16 cellular contexts compared by ENCODE assay signal in genomic region chr11:128643661-128644060, GRCh38. TPM values are rescaled to one million over a fixed set of nuclear protein-coding genes. Genes with fewer than 3 reads are reported as not detected.
A peak's percentile ranks its signal among the peaks of the same experiment; 100 is the strongest.
DNase-seq lines count a peak whose midpoint lies in the region; FAIRE-seq and TF ChIP-seq lines count a peak whose summit lies in the region.
"Had no signal": no experiment of that assay in that cellular context is flagged by ENCODE, and none has a peak within 500 bp of the region (broad histone marks: within the 10 kb centered on the region; RNA-seq: fewer than 3 reads in every experiment).

No MANE protein-coding gene starts in this region.

- H3K4me3 ChIP-seq in BLaER1 (no peak overlapping the region), endodermal cell (ENCODE audit: low read length) (no peak overlapping the region), testis (no peak overlapping the region), right atrium auricular region (no peak overlapping the region), A673 (ENCODE audit: low read depth, low read length, poor library complexity, severe bottlenecking) (no peak overlapping the region)
- H3K4me3 ChIP-seq: gastrocnemius medialis, mucosa of descending colon, suprapubic skin had no signal

- 81 to 94% methylated on average over 3 to 8 of the region's 8 CpGs for WGBS in endodermal cell (ENCODE audit: insufficient coverage in 1 of 2, insufficient read length in 1 of 2), 2 experiments
- WGBS in testis, 2 donors, result 89 to 96% methylated on average over 8 of the region's 8 CpGs

- no peaks in the 10 kb centered on the region for H4K20me1 ChIP-seq in BLaER1

- no peaks in the 10 kb centered on the region for H3K36me3 ChIP-seq in BLaER1
- no peaks in the 10 kb centered on the region for H3K36me3 ChIP-seq in endodermal cell (ENCODE audit: control insufficient read depth, insufficient read depth, low read length)
- no peaks in the 10 kb centered on the region for H3K36me3 ChIP-seq in testis (ENCODE audit: low read depth, missing control alignments)
- H3K36me3 ChIP-seq in right atrium auricular region, result no peaks in the 10 kb centered on the region
- no peaks in the 10 kb centered on the region for H3K36me3 ChIP-seq in A673 (ENCODE audit: insufficient read depth, low read length, poor library complexity, severe bottlenecking)
- H3K36me3 ChIP-seq: gastrocnemius medialis, suprapubic skin had no signal

- H3K4me3 Mint-ChIP-seq in endodermal cell, result no peak overlapping the region

- H3K27me3 ChIP-seq in BLaER1, result no peaks in the 10 kb centered on the region
- H3K27me3 ChIP-seq in endodermal cell (ENCODE audit: control insufficient read depth, insufficient read depth, low read length, poor library complexity, severe bottlenecking), result peaks cover 10% of the 10 kb centered on the region
- H3K27me3 ChIP-seq in testis, result no peaks in the 10 kb centered on the region
- H3K27me3 ChIP-seq in right atrium auricular region, result no peaks in the 10 kb centered on the region
- H3K27me3 ChIP-seq in A673 (replicated peaks; ENCODE audit: insufficient read depth, low read depth, low read length, poor library complexity), result peaks cover 53% of the 10 kb centered on the region
- H3K27me3 ChIP-seq: gastrocnemius medialis had no signal

- H3K9me3 Mint-ChIP-seq in endodermal cell, result no peaks in the 10 kb centered on the region

- intact Hi-C loops in testis (cut with DNase I; ENCODE audit: low total_unique reads), result no loop called here
- intact Hi-C loops in posterior vena cava (cut with DNase I), result no loop called here
- intact Hi-C loops in A673 (cut with micrococcal nuclease; ENCODE audit: unreplicated experiment), result no loop called here

- peak; percentile 42 for FAIRE-seq in GM12892 (lab: Jason Lieb, UNC)

- TF ChIP-seq CTCF in endodermal cell (conservative IDR thresholded peaks at IDR 0.05) (peak; percentile 64), testis (IDR thresholded peaks at IDR 0.05) (no peak), right atrium auricular region (IDR thresholded peaks at IDR 0.05) (no peak), A673 (conservative IDR thresholded peaks at IDR 0.05; ENCODE audit: low read depth, low read length) (no peak)

- H3K4me2 ChIP-seq in BLaER1, result 0 out of 2 replicates have a peak overlapping the region, but pooled peaks have one; percentile 42

- CTCF ChIA-PET in A673 (lab: Charles Lee), result no interaction called here

- no peak overlapping the region for H3K27ac Mint-ChIP-seq in endodermal cell

- no peaks in the 10 kb centered on the region for H3K36me3 Mint-ChIP-seq in endodermal cell (ENCODE audit: low read depth)

- H3K27ac ChIP-seq in BLaER1 (no peak overlapping the region), endodermal cell (ENCODE audit: low read depth, low read length) (no peak overlapping the region), testis (no peak overlapping the region), right atrium auricular region (no peak overlapping the region), A673 (ENCODE audit: low read depth, low read length, poor library complexity, severe bottlenecking) (no peak overlapping the region)
- H3K27ac ChIP-seq: gastrocnemius medialis, suprapubic skin had no signal

- no peak overlapping the region for H3K9ac ChIP-seq in BLaER1
- H3K9ac ChIP-seq in endodermal cell (ENCODE audit: extremely low read depth, low read length, poor library complexity, severe bottlenecking), result no peak overlapping the region

- peaks cover 35% of the 10 kb centered on the region for H3K4me1 ChIP-seq in BLaER1
- H3K4me1 ChIP-seq in endodermal cell (ENCODE audit: control insufficient read depth, insufficient read depth, low read length), result no peaks in the 10 kb centered on the region
- H3K4me1 ChIP-seq in testis, result no peaks in the 10 kb centered on the region
- H3K4me1 ChIP-seq in right atrium auricular region, result no peaks in the 10 kb centered on the region
- no peaks in the 10 kb centered on the region for H3K4me1 ChIP-seq in A673 (ENCODE audit: insufficient read depth, low read length, poor library complexity, severe bottlenecking)
- H3K4me1 ChIP-seq: gastrocnemius medialis, suprapubic skin had no signal

- peaks cover 25% of the 10 kb centered on the region for H3K9me3 ChIP-seq in BLaER1
- no peaks in the 10 kb centered on the region for H3K9me3 ChIP-seq in endodermal cell (ENCODE audit: control insufficient read depth, low read length)
- H3K9me3 ChIP-seq in testis, result no peaks in the 10 kb centered on the region
- peaks cover 0 to 6% of the 10 kb centered on the region in 2 donors for H3K9me3 ChIP-seq in right atrium auricular region
- no peaks in the 10 kb centered on the region for H3K9me3 ChIP-seq in A673 (ENCODE audit: low read depth, low read length, poor library complexity, severe bottlenecking)
- H3K9me3 ChIP-seq: gastrocnemius medialis, mucosa of descending colon, suprapubic skin had no signal

- H3K27me3 Mint-ChIP-seq in endodermal cell (ENCODE audit: insufficient read depth), result peaks cover 11% of the 10 kb centered on the region

- no TSS peak for BruUV-seq in A673 (replicated peaks; lab: Mats Ljungman, UMichigan)

- POLR2A ChIA-PET in A673 (lab: Charles Lee; ENCODE audit: low non-redundant PET), result no interaction called here

- DNase-seq in GM12892 (ENCODE audit: insufficient read length), result no peak
- DNase-seq in RPMI8226, result peak; percentile 20
- DNase-seq in endodermal cell, result peak; percentile 73
- no peak for DNase-seq in testis
- DNase-seq in right atrium auricular region (ENCODE audit: low spot score), result no peak
- DNase-seq in posterior vena cava (ENCODE audit: low spot score), result no peak
- no peak for DNase-seq in A673 (ENCODE audit: low spot score)
- DNase-seq: activated CD4-positive, CD25-positive, alpha-beta regulatory T cell treated with anti-CD3 and anti-CD28 coated beads, Interleukin-2, amount 50 U/mL, for 72 hours; cortex of kidney; gastrocnemius medialis; mucosa of descending colon; NCI-H1694; NCI-H345; NK-92 treated with Interleukin-12 subunit alpha and Interleukin-12 subunit beta, amount 100 ng/mL, for 24 hours had no signal

- TF ChIP-seq POLR2A in GM12892 (IDR thresholded peaks at IDR 0.05; ENCODE audit: low read depth, low read length), result no peak
- TF ChIP-seq POLR2A in testis (IDR thresholded peaks at IDR 0.05), result no peak

- no peaks in the 10 kb centered on the region for H3K4me1 Mint-ChIP-seq in endodermal cell

RNA-seq across cellular contexts. Expression of gene FLI1, which starts 50.2 kb away (rescaled TPM):
- 30.8 TPM for polyA plus RNA-seq in GM12892 (2012; ENCODE audit: missing spikeins)
- under 1 TPM in 1 of 2 donors, not detected in 1; 0.20 TPM for total RNA-seq in endodermal cell
- 2.2 TPM for polyA plus RNA-seq in endodermal cell (2013, experiment 1 of 2)
- 2.0 TPM for polyA plus RNA-seq in endodermal cell (2013, experiment 2 of 2)
- 10 to 100 TPM; 13.3 to 16.7 TPM for total RNA-seq in testis
- 8.7 TPM for polyA plus RNA-seq in testis (ENCODE audit: insufficient read depth, low read depth, low replicate concordance)
- total RNA-seq in right atrium auricular region, result 10 to 100 TPM; 12.3 to 25.2 TPM
- total RNA-seq in posterior vena cava, result 10 to 100 TPM; 25.3 to 29.7 TPM
- total RNA-seq in A673 (2021), result 51.9 and 56.1 TPM in 2 replicates

RNA-seq across cellular contexts. Expression of gene ETS1, which starts 56.3 kb away (rescaled TPM):
- 71.8 TPM for polyA plus RNA-seq in GM12892 (2012; ENCODE audit: missing spikeins)
- total RNA-seq in endodermal cell (10 to 100 TPM; 34.3 to 36.4 TPM), testis (10 to 100 TPM; 15.1 to 15.3 TPM), right atrium auricular region (10 to 100 TPM; 37.9 to 46.6 TPM), posterior vena cava (10 to 100 TPM; 61.0 to 62.5 TPM), A673 (2021) (3.7 and 4.1 TPM in 2 replicates)
- polyA plus RNA-seq in endodermal cell (2013, experiment 1 of 2), result 24.1 TPM
- polyA plus RNA-seq in endodermal cell (2013, experiment 2 of 2), result 23.3 TPM
- 21.1 TPM for polyA plus RNA-seq in testis (ENCODE audit: insufficient read depth, low read depth, low replicate concordance)

Comparison
In these comparisons a context has a peak if more than half of its experiments do, and no peak if none do; other contexts are left out.
1. DNase-seq: peak in RPMI8226 (single experiment) and endodermal cell (single experiment); none in GM12892 (single experiment), testis (single experiment), right atrium auricular region (single experiment), posterior vena cava (single experiment) and A673 (single experiment).
2. RNA of gene FLI1, which starts 50.2 kb away (total RNA-seq): 51.9 to 56.1 TPM in A673, 25.3 to 29.7 TPM in posterior vena cava, 12.3 to 25.2 TPM in right atrium auricular region and 13.3 to 16.7 TPM in testis; 0.20 TPM in endodermal cell; every median in the first group is over 10 times any median in the second.